ENCODE assay signal across 17 cellular contexts in genomic region chr7:16975712-16976111, GRCh38.
A peak's percentile ranks its signal among the peaks of the same experiment; 100 is the strongest.
DNase-seq lines count a peak whose midpoint lies in the region; ATAC-seq, FAIRE-seq and TF ChIP-seq lines count a peak whose summit lies in the region.
"Had no signal": no experiment of that assay in that cellular context is flagged by ENCODE, and none has a peak within 500 bp of the region (broad histone marks: within the 10 kb centered on the region; RNA-seq: fewer than 3 reads in every experiment).

No MANE protein-coding gene starts in this region.

- SMC1A ChIA-PET in GM12878 (lab: Charles Lee; ENCODE audit: uncharacterized antibody, unreplicated experiment), result interaction anchor here (0.9 kb wide), 1 partner anchor 14 kb away, joined by 3 read pairs; no protein-coding TSS in a partner anchor

- no TSS peak for BruUV-seq in GM12878 (replicated peaks; lab: Mats Ljungman, UMichigan)

- RAD21 ChIA-PET in GM12878 (lab: Charles Lee; ENCODE audit: unreplicated experiment), result no interaction called here

- WGBS in GM12878 (ENCODE audit: insufficient coverage, insufficient replicate concordance, low lambda C conversion rate, missing lambda C conversion rate), result 5% methylated on average over 1 of the region's 1 CpG

- H3K36me3 ChIP-seq in GM12878 (ENCODE audit: control insufficient read depth in 2 of 2, insufficient read depth in 2 of 2, low read length in 1 of 2) (no peaks in the 10 kb centered on the region), left ventricle myocardium inferior (no peaks in the 10 kb centered on the region)
- H3K36me3 ChIP-seq: cardiac muscle cell, pancreas had no signal

- CTCF ChIA-PET in GM12878 (lab: Yijun Ruan, JAX), result interaction anchor here (2.2 kb wide), 1 partner anchor 326 kb away, joined by 7 read pairs; no protein-coding TSS in a partner anchor

- H3K27me3 ChIP-seq in GM12878 (replicated peaks in 1 of 2; ENCODE audit: control insufficient read depth in 2 of 2, insufficient read depth in 2 of 2, low read length in 1 of 2), result no peaks in the 10 kb centered on the region
- no peaks in the 10 kb centered on the region for H3K27me3 ChIP-seq in left ventricle myocardium inferior (ENCODE audit: low read depth)
- H3K27me3 ChIP-seq: cardiac muscle cell, pancreas had no signal

- DNase-seq in GM12878 (ENCODE audit: low read depth, low spot score) (no peak), left ventricle myocardium inferior (no peak), DMS153 treated with DMSO at 0.1 percent for 48 hours (lab: John Stamatoyannopoulos, UW; ENCODE audit: unreplicated experiment) (no peak)
- no peak for DNase-seq in activated CD8-positive, alpha-beta memory T cell treated with anti-CD3 and anti-CD28 coated beads, Interleukin-2, amount 50 U/mL, for 48 hours
- DNase-seq: activated CD4-positive, alpha-beta T cell treated with anti-CD3 and anti-CD28 coated beads for 48 hours; activated effector memory CD4-positive, alpha-beta T cell treated with anti-CD3 and anti-CD28 coated beads, Interleukin-2, amount 50 U/mL, for 16 hours; C1 segment of cervical spinal cord; MM.1S; NCI-H524 treated with DMSO at 0.1 percent for 48 hours; pancreas; SK-N-SH had no signal

- H3K79me2 ChIP-seq in GM12878 (ENCODE audit: control insufficient read depth, insufficient read depth, low read length), result no peaks in the 10 kb centered on the region

- no peak for TF ChIP-seq POLR2A in GM12878 (IDR thresholded peaks at IDR 0.05; ENCODE audit: low read depth, low read length)

- H3K4me3 ChIP-seq in GM12878, result no peak overlapping the region
- no peak overlapping the region for H3K4me3 ChIP-seq in left ventricle myocardium inferior
- H3K4me3 ChIP-seq: cardiac muscle cell, pancreas had no signal

- TF ChIP-seq RAD21 in GM12878 (IDR thresholded peaks at IDR 0.05; ENCODE audit: insufficient read depth, low read depth, low read length), result no peak

- no peaks in the 10 kb centered on the region for H3K4me1 ChIP-seq in GM12878 (ENCODE audit: control insufficient read depth, insufficient read depth, low read length)
- peaks cover 11% of the 10 kb centered on the region for H3K4me1 ChIP-seq in left ventricle myocardium inferior

- in situ Hi-C loops in GM12878 (cut with MboI), result no loop called here

- H3K9ac ChIP-seq in GM12878 (ENCODE audit: control insufficient read depth, insufficient read depth, low read length), result no peak overlapping the region
- H3K9ac ChIP-seq: SK-N-SH had no signal

- no peak overlapping the region for H3K4me2 ChIP-seq in GM12878 (ENCODE audit: control insufficient read depth, insufficient read depth)
- H3K4me2 ChIP-seq: SK-N-SH had no signal

- no peaks in the 10 kb centered on the region for H3K9me3 ChIP-seq in GM12878 (replicated peaks; ENCODE audit: control insufficient read depth, insufficient read depth, low read length)
- H3K9me3 ChIP-seq in left ventricle myocardium inferior (replicated peaks), result no peaks in the 10 kb centered on the region
- H3K9me3 ChIP-seq: pancreas, SK-N-SH had no signal

- TF ChIP-seq CTCF in GM12878 (IDR thresholded peaks at IDR 0.05 in 2 of 3, conservative IDR thresholded peaks at IDR 0.05 in 1 of 3; ENCODE audit: control insufficient read depth in 2 of 3, extremely low read depth in 1 of 3, insufficient read depth in 1 of 3, low read depth in 3 of 3, low read length in 3 of 3) (no peak), left ventricle myocardium inferior (IDR thresholded peaks at IDR 0.05; ENCODE audit: borderline replicate concordance) (no peak)

- ATAC-seq in GM18511 (IDR thresholded peaks at IDR 0.05; ENCODE audit: unreplicated experiment) (peak; percentile 90), GM21515 (IDR thresholded peaks at IDR 0.05; ENCODE audit: unreplicated experiment) (peak; percentile 83), HG03521 (IDR thresholded peaks at IDR 0.05; ENCODE audit: unreplicated experiment) (peak; percentile 58), GM12878 (peak; percentile 54), HG03097 (IDR thresholded peaks at IDR 0.05; ENCODE audit: low FRiP score, unreplicated experiment) (no peak)
- ATAC-seq: pancreas had no signal

- H2AFZ ChIP-seq in GM12878 (ENCODE audit: control insufficient read depth, low read depth, low read length), result no peak overlapping the region

- no peaks in the 10 kb centered on the region for H4K20me1 ChIP-seq in GM12878 (ENCODE audit: control insufficient read depth, insufficient read depth)

- POLR2A ChIA-PET in GM12878 (lab: Charles Lee), result no interaction called here

- no peak for TF ChIP-seq EP300 in GM12878 (IDR thresholded peaks at IDR 0.05; ENCODE audit: borderline replicate concordance in 1 of 2, control insufficient read depth in 1 of 2, low read depth in 2 of 2, low read length in 2 of 2)

- no peak for FAIRE-seq in GM12878 (lab: Jason Lieb, UNC)
- FAIRE-seq: endothelial cell of umbilical vein, pancreas had no signal

- intact Hi-C loops in GM12878 (cut with micrococcal nuclease; ENCODE audit: unreplicated experiment) (no loop called here), left ventricle myocardium inferior (cut with micrococcal nuclease) (no loop called here)

- no peak overlapping the region for H3K27ac ChIP-seq in GM12878 (ENCODE audit: control insufficient read depth, insufficient read depth)
- H3K27ac ChIP-seq in left ventricle myocardium inferior (replicated peaks), result no peak overlapping the region
- H3K27ac ChIP-seq: cardiac muscle cell, pancreas had no signal

TF ChIP-seq in GM12878, 131 proteins besides CTCF, POLR2A, EP300 and RAD21:
- TF ChIP-seq SPI1 (IDR thresholded peaks at IDR 0.05; ENCODE audit: borderline replicate concordance, insufficient read depth, low read depth, low read length), result peak; percentile 93
- TF ChIP-seq HCFC1 (IDR thresholded peaks at IDR 0.05; ENCODE audit: low read length), result no peak
- no peak for TF ChIP-seq FOXM1 (IDR thresholded peaks at IDR 0.05; ENCODE audit: low read depth, low read length)
- no peak for TF ChIP-seq SMARCA5 (IDR thresholded peaks at IDR 0.05)
